In the genomic region with DNA sequence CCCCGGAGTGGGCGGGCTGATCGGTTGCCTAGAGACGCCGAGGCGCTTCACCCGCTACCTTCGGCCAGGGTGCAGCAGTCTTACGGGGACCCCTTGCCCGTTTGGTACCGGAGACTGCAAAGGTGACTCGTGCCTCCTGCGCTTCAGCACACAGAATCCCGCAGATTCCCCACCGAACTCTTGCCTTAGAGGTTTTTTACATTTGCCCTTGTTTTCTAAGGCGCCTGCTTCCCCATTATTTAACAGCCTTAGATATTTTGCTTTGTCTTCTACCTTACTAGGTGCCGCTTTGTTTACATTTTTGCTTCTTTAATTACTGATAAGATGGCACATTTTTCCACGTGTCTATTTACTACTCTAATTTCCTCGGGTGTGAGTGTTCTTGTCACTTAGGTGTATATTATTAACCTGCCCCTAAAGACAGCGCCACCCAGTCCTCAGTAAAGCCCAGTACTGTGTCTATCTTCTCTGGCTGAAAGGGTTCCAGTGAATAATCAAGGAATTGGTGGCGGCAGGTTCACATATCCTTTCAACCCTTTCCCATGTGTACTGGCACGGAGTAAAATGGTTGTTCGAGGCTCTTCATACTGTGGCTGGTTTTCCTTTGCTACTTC, we compare ENCODE assay signal across 8 cellular contexts. TPM values are rescaled to one million over a fixed set of nuclear protein-coding genes. Genes with fewer than 3 reads are reported as not detected.
DNase-seq lines count a peak whose midpoint lies in the region; ATAC-seq, FAIRE-seq and TF ChIP-seq lines count a peak whose summit lies in the region.

No MANE protein-coding gene starts in this region.

- peaks cover 25% of the 10 kb centered on the region for H3K79me2 ChIP-seq in HepG2 (ENCODE audit: insufficient read depth, low read length)

- intact Hi-C loops in ascending aorta (cut with DNase I), result loop anchor here (5.0 kb wide), 1 partner anchor 164 kb away; a partner anchor contains a TSS
- intact Hi-C loops in HepG2 (cut with micrococcal nuclease; ENCODE audit: unreplicated experiment), result loop anchor here (5.0 kb wide), 1 partner anchor 236 kb away; a partner anchor contains a TSS

- no peak for TF ChIP-seq RAD21 in HepG2 (CRISPR knock-in tag; IDR thresholded peaks at IDR 0.05)

- no TSS peak for BruUV-seq in HepG2 (replicated peaks; lab: Mats Ljungman, UMichigan)

- peak overlapping the region; percentile 73 for H3K9ac ChIP-seq in BLaER1
- H3K9ac ChIP-seq in HUES6 (ENCODE audit: low read length), result peak overlapping the region; percentile 63
- H3K9ac ChIP-seq in HepG2 (ENCODE audit: insufficient read depth, low read depth, low read length), result peak overlapping the region; percentile 53; the same call in 1 of the 2 replicates

- H3K9me3 ChIP-seq in BLaER1 (no peaks in the 10 kb centered on the region), HUES6 (ENCODE audit: control insufficient read depth, insufficient read depth, low read depth, low read length) (no peaks in the 10 kb centered on the region), ascending aorta (no peaks in the 10 kb centered on the region), HepG2 (ENCODE audit: low read length) (no peaks in the 10 kb centered on the region), tibial nerve (no peaks in the 10 kb centered on the region)

- in situ Hi-C loops in HepG2 (cut with HindIII; ENCODE audit: extremely low pct_ligation_motif_present, low pct_unique_long_range_greater_than_20kb), result no loop called here

- H3K4me3 ChIP-seq in BLaER1, result peak overlapping the region; percentile 93
- H3K4me3 ChIP-seq in HUES6 (ENCODE audit: low read depth, low read length), result peak overlapping the region; percentile 83
- H3K4me3 ChIP-seq in ascending aorta, result peak overlapping the region; percentile 65 to 96
- H3K4me3 ChIP-seq in HepG2 (replicated peaks in 1 of 3; ENCODE audit: insufficient read depth in 1 of 3, low read depth in 2 of 3, low read length in 3 of 3), result peak overlapping the region; percentile 64 to 93 (median 87)
- H3K4me3 ChIP-seq in tibial nerve, result peak overlapping the region; percentile 59 to 79 (median 69)

- TF ChIP-seq EP300 in HepG2 (IDR thresholded peaks at IDR 0.05; ENCODE audit: low read depth in 2 of 2, low read length in 2 of 2) (no peak), HepG2 (CRISPR knock-in tag; IDR thresholded peaks at IDR 0.05; ENCODE audit: borderline replicate concordance) (no peak), tibial nerve (IDR thresholded peaks at IDR 0.05) (no peak)

- H3K4me2 ChIP-seq in BLaER1, result peak overlapping the region; percentile 90
- H3K4me2 ChIP-seq in HepG2 (ENCODE audit: low read depth, low read length), result peak overlapping the region; percentile 93

- CTCF ChIA-PET in HepG2 (lab: Yijun Ruan, JAX; ENCODE audit: low intra/inter-chr PET ratio, low total read pairs), result no interaction called here
- CTCF ChIA-PET in HEK293T (lab: Yijun Ruan, JAX), result interaction anchor here (0.9 kb wide), 1 partner anchor 12 kb away, joined by 3 read pairs; no protein-coding TSS in a partner anchor

- no peak for DNase-seq in ascending aorta (ENCODE audit: low spot score in 2 of 2)
- DNase-seq in HepG2 (ENCODE audit: low spot score), result peak; percentile 4
- no peak for DNase-seq in tibial nerve (ENCODE audit: low spot score in 2 of 2)
- DNase-seq in NCI-H2171 (lab: John Stamatoyannopoulos, UW), result no peak
- DNase-seq in HCEC 1CT, result no peak
- no peak for DNase-seq in HEK293T (ENCODE audit: extremely low spot score)

- POLR2A ChIA-PET in HepG2 (lab: Yijun Ruan, JAX), result interaction anchor here (0.9 to 1.7 kb wide), 4 partner anchors 11 to 359 kb away, joined by 4 to 18 read pairs (median 5); a partner anchor contains a TSS
- POLR2A ChIA-PET in HEK293T (lab: Yijun Ruan, JAX), result interaction anchor here (0.7 to 1.6 kb wide), 12 partner anchors 10 to 344 kb away, joined by 3 to 6 read pairs (median 4); a partner anchor contains a TSS

- TF ChIP-seq POLR2A in HepG2 (IDR thresholded peaks at IDR 0.05; ENCODE audit: insufficient read depth in 1 of 2, low read depth in 2 of 2, low read length in 2 of 2) (no peak), tibial nerve (IDR thresholded peaks at IDR 0.05) (no peak)

- TF ChIP-seq CTCF in ascending aorta (IDR thresholded peaks at IDR 0.05) (no peak), HepG2 (CRISPR knock-in tag; IDR thresholded peaks at IDR 0.05) (0 out of 2 replicates have a peak, but pooled peaks have one; percentile 13), tibial nerve (IDR thresholded peaks at IDR 0.05) (no peak)

- H2AFZ ChIP-seq in HepG2 (ENCODE audit: low read length), result peak overlapping the region; percentile 30

- FAIRE-seq in HepG2 (lab: Jason Lieb, UNC), result no peak

- H4K20me1 ChIP-seq in BLaER1 (peaks cover 1% of the 10 kb centered on the region; the same call in 1 of the 2 replicates), HepG2 (ENCODE audit: insufficient read depth, low read length) (no peaks in the 10 kb centered on the region)

- H3K27me3 ChIP-seq in BLaER1 (no peaks in the 10 kb centered on the region), HUES6 (ENCODE audit: control insufficient read depth, insufficient read depth, low read length) (peaks cover 9% of the 10 kb centered on the region), ascending aorta (no peaks in the 10 kb centered on the region), HepG2 (ENCODE audit: control insufficient read depth in 1 of 2, insufficient read depth in 2 of 2, low read length in 2 of 2) (peaks cover 0 to 9% of the 10 kb centered on the region in 2 experiments; a peak in 2 of 5 replicates), tibial nerve (no peaks in the 10 kb centered on the region)

- ATAC-seq in HepG2, result peak; percentile 47

- peaks cover 34% of the 10 kb centered on the region for H3K4me1 ChIP-seq in BLaER1
- H3K4me1 ChIP-seq in HUES6 (ENCODE audit: control insufficient read depth, insufficient read depth, low read length), result peaks cover 20% of the 10 kb centered on the region
- H3K4me1 ChIP-seq in ascending aorta, result peaks cover 3% of the 10 kb centered on the region in 2 donors
- H3K4me1 ChIP-seq in HepG2 (ENCODE audit: insufficient read depth, low read length), result peaks cover 26% of the 10 kb centered on the region
- H3K4me1 ChIP-seq in tibial nerve, result peaks cover 0 to 23% (median 6%) of the 10 kb centered on the region in 4 donors

- H3K36me3 ChIP-seq in BLaER1 (no peaks in the 10 kb centered on the region), HUES6 (ENCODE audit: control insufficient read depth, insufficient read depth, low read length) (no peaks in the 10 kb centered on the region), ascending aorta (no peaks in the 10 kb centered on the region), HepG2 (replicated peaks in 1 of 2; ENCODE audit: control insufficient read depth in 1 of 2, insufficient read depth in 2 of 2, low read length in 2 of 2) (no peaks in the 10 kb centered on the region), tibial nerve (no peaks in the 10 kb centered on the region)

- no peak overlapping the region for H3K27ac ChIP-seq in BLaER1
- no peak overlapping the region for H3K27ac ChIP-seq in HUES6 (ENCODE audit: low read depth, low read length)
- no peak overlapping the region for H3K27ac ChIP-seq in ascending aorta
- H3K27ac ChIP-seq in HepG2 (ENCODE audit: extremely low read length, insufficient read depth, low read length), result no peak overlapping the region
- peak overlapping the region in 2 of 4 donors; percentile 13 to 24 for H3K27ac ChIP-seq in tibial nerve

- 3% methylated on average over 9 of the region's 23 CpGs for WGBS in HepG2 (ENCODE audit: low lambda C conversion rate)
- 5 to 7% methylated on average over 17 to 23 of the region's 23 CpGs for WGBS in tibial nerve, 2 donors

TF ChIP-seq in HepG2, 621 proteins besides CTCF, POLR2A, EP300 and RAD21 (continues in another document):
- no peak for TF ChIP-seq ZEB1 (IDR thresholded peaks at IDR 0.05; ENCODE audit: insufficient replicate concordance, low read depth)
- TF ChIP-seq ZBTB8A (CRISPR knock-in tag; IDR thresholded peaks at IDR 0.05; ENCODE audit: borderline replicate concordance, low read depth), result no peak
- no peak for TF ChIP-seq SPEN (CRISPR knock-in tag; IDR thresholded peaks at IDR 0.05; ENCODE audit: low read depth)
- TF ChIP-seq TRIM24 (CRISPR knock-in tag; IDR thresholded peaks at IDR 0.05), result no peak
- no peak for TF ChIP-seq KAT8 (CRISPR knock-in tag; IDR thresholded peaks at IDR 0.05)
- TF ChIP-seq STAG1 (CRISPR knock-in tag; IDR thresholded peaks at IDR 0.05), result no peak

TF ChIP-seq in HEK293T, 16 proteins besides CTCF, POLR2A, EP300 and RAD21 (continues in another document):
- no peak for TF ChIP-seq SP1 (IDR thresholded peaks at IDR 0.05)
- TF ChIP-seq ARNT (IDR thresholded peaks at IDR 0.05), result no peak
- TF ChIP-seq FOXM1 (IDR thresholded peaks at IDR 0.05; ENCODE audit: borderline replicate concordance), result no peak
- no peak for TF ChIP-seq FOXK2 (IDR thresholded peaks at IDR 0.05)
- no peak for TF ChIP-seq BHLHE40 (IDR thresholded peaks at IDR 0.05; ENCODE audit: borderline replicate concordance)
- TF ChIP-seq CTBP1 (IDR thresholded peaks at IDR 0.05; ENCODE audit: borderline replicate concordance), result no peak
- no peak for TF ChIP-seq ZNF384 (IDR thresholded peaks at IDR 0.05)
- TF ChIP-seq ELF4 (IDR thresholded peaks at IDR 0.05), result no peak

RNA-seq across cellular contexts. Expression of a gene that starts 0.6 kb away (rescaled TPM):
- 1.1 TPM for total RNA-seq in ascending aorta
- 14.7 and 20.2 TPM in 2 replicates for total RNA-seq in HepG2 (2016; rRNA removed; fragmentation: Illumina TruSeq; extraction: Trizol)
- total RNA-seq in HepG2 (2016; cell fraction: cytosol; rRNA removed; fragmentation: Illumina TruSeq; extraction: Trizol; ENCODE audit: low read depth), result 1.2 and 1.9 TPM in 2 replicates
- total RNA-seq in HepG2 (2016; cell fraction: insoluble cytoplasmic fraction; rRNA removed; fragmentation: Illumina TruSeq; extraction: Trizol), result 15.0 and 18.5 TPM in 2 replicates
- total RNA-seq in HepG2 (2016; cell fraction: membrane; rRNA removed; fragmentation: Illumina TruSeq; extraction: Trizol), result 2.5 and 2.8 TPM in 2 replicates
- total RNA-seq in HepG2 (2016; cell fraction: nucleus; rRNA removed; fragmentation: Illumina TruSeq; extraction: Trizol), result 30.2 and 35.8 TPM in 2 replicates
- 0.82 and 1.3 TPM in 2 replicates for polyA plus RNA-seq in HepG2 (2011; rRNA removed)
- 0.62 and 0.77 TPM in 2 replicates for polyA plus RNA-seq in HepG2 (2011; cell fraction: cytosol; rRNA removed)
- polyA plus RNA-seq in HepG2 (2011; cell fraction: nucleus; rRNA removed), result 1.4 and 2.1 TPM in 2 replicates
- polyA plus RNA-seq in HepG2 (2012), result 2.4 and 4.1 TPM in 2 replicates
- polyA plus RNA-seq in HepG2 (2016; cell fraction: cytosol; fragmentation: Illumina TruSeq; extraction: Trizol; ENCODE audit: low read depth), result 0.10 and 0.26 TPM in 2 replicates
- polyA plus RNA-seq in HepG2 (2016; cell fraction: insoluble cytoplasmic fraction; fragmentation: Illumina TruSeq; extraction: Trizol; ENCODE audit: low read depth), result 7.5 and 7.9 TPM in 2 replicates
- polyA plus RNA-seq in HepG2 (2016; cell fraction: membrane; fragmentation: Illumina TruSeq; extraction: Trizol; ENCODE audit: low read depth), result 0.38 and 0.42 TPM in 2 replicates
- 13.1 and 14.4 TPM in 2 replicates for polyA plus RNA-seq in HepG2 (2016; cell fraction: nucleus; fragmentation: Illumina TruSeq; extraction: Trizol; ENCODE audit: insufficient read depth, low read depth)
- 2.7 and 39.8 TPM in 2 replicates for polyA minus RNA-seq in HepG2 (2011; rRNA and poly(A)+ RNA removed; ENCODE audit: low replicate concordance)
- polyA minus RNA-seq in HepG2 (2011; cell fraction: cytosol; rRNA and poly(A)+ RNA removed), result 1.8 and 2.5 TPM in 2 replicates
- polyA minus RNA-seq in HepG2 (2011; cell fraction: nucleus; rRNA and poly(A)+ RNA removed), result 17.9 and 54.2 TPM in 2 replicates
- total RNA-seq in tibial nerve, result 10 to 100 TPM in 3 of 4 donors, 1 to 10 TPM in 1; 9.2 to 12.5 (median 11.2) TPM
